ENCODE assay signal across 26 cellular contexts in the genomic region with DNA sequence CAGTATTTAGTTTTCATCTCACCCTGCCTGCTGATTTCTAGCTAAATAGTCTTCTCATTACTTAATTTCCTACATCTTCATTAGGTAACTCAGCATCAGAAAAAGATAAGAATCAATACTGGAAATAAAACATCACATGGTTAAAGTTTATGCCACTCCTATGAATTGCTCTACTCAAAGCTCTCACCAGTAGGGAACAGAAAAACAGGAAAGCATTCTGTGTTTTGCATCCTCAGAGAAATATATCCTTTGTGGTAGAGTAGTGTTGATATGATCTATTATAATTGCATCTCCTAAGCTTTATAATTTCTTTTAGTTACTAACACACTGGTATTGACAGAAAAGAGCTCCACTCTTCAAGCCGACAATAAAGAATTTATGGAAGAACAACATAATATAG. TPM values are rescaled to one million over a fixed set of nuclear protein-coding genes. Genes with fewer than 3 reads are reported as not detected.
DNase-seq lines count a peak whose midpoint lies in the region; ATAC-seq, FAIRE-seq and TF ChIP-seq lines count a peak whose summit lies in the region.
"Had no signal": no experiment of that assay in that cellular context is flagged by ENCODE, and none has a peak within 500 bp of the region (broad histone marks: within the 10 kb centered on the region; RNA-seq: fewer than 3 reads in every experiment).

No MANE protein-coding gene starts in this region.

- H3K4me3 ChIP-seq in GM12878: no peak overlapping the region
- H3K4me3 ChIP-seq in endothelial cell of umbilical vein (replicated peaks in 1 of 3; ENCODE audit: insufficient read depth in 1 of 3, low read depth in 1 of 3, low read length in 3 of 3): no peak overlapping the region
- H3K4me3 ChIP-seq in gastrocnemius medialis: no peak overlapping the region
- H3K4me3 ChIP-seq: BLaER1 had no signal

- H3K27me3 ChIP-seq in GM12878 (replicated peaks in 1 of 2; ENCODE audit: control insufficient read depth in 2 of 2, insufficient read depth in 2 of 2, low read length in 1 of 2): no peaks in the 10 kb centered on the region
- no peaks in the 10 kb centered on the region for H3K27me3 ChIP-seq in endothelial cell of umbilical vein (ENCODE audit: control insufficient read depth in 2 of 2, insufficient read depth in 2 of 2, low read length in 2 of 2)
- H3K27me3 ChIP-seq in gastrocnemius medialis: no peaks in the 10 kb centered on the region
- H3K27me3 ChIP-seq: BE2C, BLaER1 had no signal

- no peaks in the 10 kb centered on the region for H3K9me1 ChIP-seq in endothelial cell of umbilical vein (replicated peaks; ENCODE audit: control insufficient read depth, extremely low read depth, insufficient read depth, low read length)

- TF ChIP-seq POLR2A in GM12878 (IDR thresholded peaks at IDR 0.05; ENCODE audit: low read depth, low read length) (no peak), endothelial cell of umbilical vein (IDR thresholded peaks at IDR 0.05; ENCODE audit: low read depth, low read length) (no peak), gastrocnemius medialis (IDR thresholded peaks at IDR 0.05) (no peak)

- BruUV-seq in GM12878 (replicated peaks; lab: Mats Ljungman, UMichigan) (no TSS peak), endothelial cell of umbilical vein (replicated peaks; lab: Mats Ljungman, UMichigan) (no TSS peak)

- no peaks in the 10 kb centered on the region; the same call in 1 of the 2 replicates for H3K4me1 ChIP-seq in GM12878 (ENCODE audit: control insufficient read depth, insufficient read depth, low read length)
- no peaks in the 10 kb centered on the region for H3K4me1 ChIP-seq in endothelial cell of umbilical vein (ENCODE audit: control insufficient read depth, extremely low read depth, insufficient read depth, low read length)
- no peaks in the 10 kb centered on the region for H3K4me1 ChIP-seq in gastrocnemius medialis
- H3K4me1 ChIP-seq: BLaER1 had no signal

- dilution Hi-C loops in endothelial cell of umbilical vein (cut with MboI; ENCODE audit: extremely low pct_ligation_motif_present, low sequenced_read_pairs): no loop called here

- POLR2A ChIA-PET in GM12878 (lab: Charles Lee) (interaction anchor here (0.9 to 4.5 kb wide), 6 partner anchors 9 to 124 kb away, joined by 3 to 36 read pairs (median 4); partner anchors contain the start of gene CPNE8), endothelial cell of umbilical vein (lab: Charles Lee) (no interaction called here)

- TF ChIP-seq EP300 in GM12878 (IDR thresholded peaks at IDR 0.05; ENCODE audit: borderline replicate concordance in 1 of 2, control insufficient read depth in 1 of 2, low read depth in 2 of 2, low read length in 2 of 2): no peak

- peak; percentile 20 for DNase-seq in SK-MEL-5 (ENCODE audit: low read depth, low spot score)
- DNase-seq in GM12878 (ENCODE audit: low read depth, low spot score): no peak
- peak; percentile 57 for DNase-seq in endothelial cell of umbilical vein (ENCODE audit: low read depth, low spot score)
- DNase-seq in gastrocnemius medialis: no peak
- no peak for DNase-seq in mesenteric fat pad (ENCODE audit: low spot score)
- no peak for DNase-seq in NCI-H226
- no peak for DNase-seq in HuH-7.5 (ENCODE audit: low spot score)
- no peak for DNase-seq in GM19238 (ENCODE audit: insufficient read length, low spot score)
- DNase-seq: 8988T; ACHN; BE2C; C1 segment of cervical spinal cord; CD4-positive, alpha-beta memory T cell; CD4-positive, CD25-positive, alpha-beta regulatory T cell; CD8-positive, alpha-beta memory T cell; COR-L47; DMS 273 treated with DMSO at 0.1 percent for 48 hours; DMS153; DMS53; DMS79; DND-41; EL; GDM1 had no signal

- in situ Hi-C loops in SK-MEL-5 (cut with HindIII; ENCODE audit: low pct_unique_long_range_greater_than_20kb, low sequenced_read_pairs): no loop called here
- in situ Hi-C loops in GM12878 (cut with MboI): loop anchor here (25.0 kb wide), 3 partner anchors 108 to 717 kb away; partner anchors contain the start of genes ABCD2 and KIF21A
- in situ Hi-C loops in gastrocnemius medialis (cut with MboI; ENCODE audit: low sequenced_read_pairs in 4 of 4): no loop called here

- WGBS in GM12878 (ENCODE audit: insufficient coverage, insufficient replicate concordance, low lambda C conversion rate, missing lambda C conversion rate): 48% methylated on average over 1 of the region's 1 CpG

- RAD21 ChIA-PET in GM12878 (lab: Charles Lee; ENCODE audit: unreplicated experiment): interaction anchor here (0.6 to 13.3 kb wide), 16 partner anchors 10 to 723 kb away, joined by 3 to 170 read pairs (median 5); partner anchors contain the start of genes ALG10B and CPNE8

- H3K79me2 ChIP-seq in GM12878 (ENCODE audit: control insufficient read depth, insufficient read depth, low read length) (peaks cover 69% of the 10 kb centered on the region), endothelial cell of umbilical vein (ENCODE audit: control insufficient read depth, insufficient read depth, low read length) (peaks cover 11% of the 10 kb centered on the region)

- H2AFZ ChIP-seq in GM12878 (ENCODE audit: control insufficient read depth, low read depth, low read length) (no peak overlapping the region), endothelial cell of umbilical vein (ENCODE audit: low read depth, low read length) (no peak overlapping the region)

- 0 out of 2 replicates have a peak overlapping the region, but pooled peaks have one; percentile 5 for H3K4me2 ChIP-seq in GM12878 (ENCODE audit: control insufficient read depth, insufficient read depth)
- H3K4me2 ChIP-seq in endothelial cell of umbilical vein (ENCODE audit: insufficient read depth, low read length): no peak overlapping the region
- H3K4me2 ChIP-seq: BLaER1 had no signal

- ATAC-seq in GM12878 (no peak), gastrocnemius medialis (peak in 1 of 2 donors; percentile 50)

- TF ChIP-seq CTCF in GM12878 (IDR thresholded peaks at IDR 0.05 in 2 of 3, conservative IDR thresholded peaks at IDR 0.05 in 1 of 3; ENCODE audit: control insufficient read depth in 2 of 3, extremely low read depth in 1 of 3, insufficient read depth in 1 of 3, low read depth in 3 of 3, low read length in 3 of 3) (no peak), endothelial cell of umbilical vein (IDR thresholded peaks at IDR 0.05; ENCODE audit: extremely low read depth in 1 of 2, insufficient read depth in 1 of 2, low read depth in 1 of 2, low read length in 2 of 2) (no peak), gastrocnemius medialis (IDR thresholded peaks at IDR 0.05 in 4 of 5, conservative IDR thresholded peaks at IDR 0.05 in 1 of 5) (no peak)

- H3K36me3 ChIP-seq in GM12878 (ENCODE audit: control insufficient read depth in 2 of 2, insufficient read depth in 2 of 2, low read length in 1 of 2) (no peaks in the 10 kb centered on the region), endothelial cell of umbilical vein (ENCODE audit: control insufficient read depth in 2 of 2, extremely low read depth in 1 of 2, insufficient read depth in 2 of 2, low read length in 2 of 2) (no peaks in the 10 kb centered on the region), gastrocnemius medialis (no peaks in the 10 kb centered on the region)
- H3K36me3 ChIP-seq: BLaER1 had no signal

- H3K9ac ChIP-seq in GM12878 (ENCODE audit: control insufficient read depth, insufficient read depth, low read length): no peak overlapping the region
- H3K9ac ChIP-seq in endothelial cell of umbilical vein (replicated peaks; ENCODE audit: extremely low read depth, insufficient read depth, low read length): no peak overlapping the region
- H3K9ac ChIP-seq: BLaER1 had no signal

- CTCF ChIA-PET in GM12878 (lab: Yijun Ruan, JAX) (interaction anchor here (0.9 to 5.7 kb wide), 10 partner anchors 8 to 209 kb away, joined by 3 to 32 read pairs (median 4); partner anchors contain the start of gene CPNE8), endothelial cell of umbilical vein (lab: Charles Lee) (interaction anchor here (0.7 to 4.4 kb wide), 5 partner anchors 9 to 207 kb away, joined by 3 to 31 read pairs (median 4); partner anchors contain the start of gene CPNE8)

- H3K27ac ChIP-seq in GM12878 (ENCODE audit: control insufficient read depth, insufficient read depth) (no peak overlapping the region; the same call in 1 of the 2 replicates), endothelial cell of umbilical vein (ENCODE audit: insufficient read depth, low read depth, low read length) (no peak overlapping the region), gastrocnemius medialis (peak overlapping the region in 3 of 4 donors; percentile 23 to 43 (median 24))
- H3K27ac ChIP-seq: BLaER1 had no signal

- H4K20me1 ChIP-seq in GM12878 (ENCODE audit: control insufficient read depth, insufficient read depth): no peaks in the 10 kb centered on the region
- H4K20me1 ChIP-seq in endothelial cell of umbilical vein (replicated peaks; ENCODE audit: control insufficient read depth, extremely low read depth, insufficient read depth, low read length): no peaks in the 10 kb centered on the region
- H4K20me1 ChIP-seq: BLaER1 had no signal

- intact Hi-C loops in GM12878 (cut with micrococcal nuclease; ENCODE audit: unreplicated experiment) (no loop called here), endothelial cell of umbilical vein (cut with micrococcal nuclease) (no loop called here), gastrocnemius medialis (cut with DNase I; ENCODE audit: low total_unique reads) (no loop called here)

- FAIRE-seq in GM12878 (lab: Jason Lieb, UNC) (no peak), endothelial cell of umbilical vein (lab: Jason Lieb, UNC) (no peak)
- FAIRE-seq: A204.1, GM12891 had no signal

- no peaks in the 10 kb centered on the region for H3K9me3 ChIP-seq in GM12878 (replicated peaks; ENCODE audit: control insufficient read depth, insufficient read depth, low read length)
- H3K9me3 ChIP-seq in endothelial cell of umbilical vein (replicated peaks; ENCODE audit: control insufficient read depth, insufficient read depth, low read length): no peaks in the 10 kb centered on the region
- H3K9me3 ChIP-seq in gastrocnemius medialis: no peaks in the 10 kb centered on the region
- H3K9me3 ChIP-seq: BE2C, BLaER1 had no signal

- SMC1A ChIA-PET in GM12878 (lab: Charles Lee; ENCODE audit: uncharacterized antibody, unreplicated experiment): interaction anchor here (0.6 to 4.7 kb wide), 21 partner anchors 8 to 569 kb away, joined by 3 to 66 read pairs (median 5); partner anchors contain the start of gene CPNE8

- TF ChIP-seq RAD21 in GM12878 (IDR thresholded peaks at IDR 0.05; ENCODE audit: insufficient read depth, low read depth, low read length): no peak

RNA-seq across cellular contexts. Expression of gene CPNE8, which starts 9.9 kb away (rescaled TPM):
- 41.7 and 42.3 TPM in 2 replicates for total RNA-seq in SK-MEL-5 (2014; rRNA removed; shearing (Covaris generic))
- polyA plus RNA-seq in SK-MEL-5 (2015; cell fraction: cytosol; rRNA removed): 19.4 and 24.3 TPM in 2 replicates
- 67.3 and 72.7 TPM in 2 replicates for polyA plus RNA-seq in SK-MEL-5 (2015; cell fraction: nucleus; rRNA removed)
- 85.5 and 97.5 TPM in 2 replicates for total RNA-seq in GM12878 (2013; cell fraction: nucleolus; rRNA removed)
- total RNA-seq in GM12878 (2014; rRNA removed) (15.5 and 20.2 TPM in 2 replicates), GM12878 (2014; rRNA removed; fragmentation: Illumina TruSeq; extraction: Trizol) (21.5 and 22.1 TPM in 2 replicates), GM12878 (2021) (17.0 and 18.8 TPM in 2 replicates), endothelial cell of umbilical vein (12.5 and 13.7 TPM in 2 replicates), gastrocnemius medialis (1 to 10 TPM; 3.8 to 7.0 (median 4.6) TPM), mesenteric fat pad (34.0 TPM)
- 4.8 TPM for polyA plus RNA-seq in GM12878 (2011; ENCODE audit: low read depth)
- polyA plus RNA-seq in GM12878 (2011; rRNA removed) (38.4 and 54.0 TPM in 2 replicates), GM12878 (2014; fragmentation: Illumina TruSeq; extraction: Trizol) (15.3 and 20.8 TPM in 2 replicates), GM12878 (2014; fragmentation: Nextera tagmentation; extraction: Ambion mirVana) (10 to 100 TPM; 13.0 to 24.2 TPM), GM12878 (2014; rRNA removed) (9.9 and 11.3 TPM in 2 replicates), GM12878 (2016; fragmentation: Nextera tagmentation; extraction: Ambion mirVana) (10 to 100 TPM; 19.1 to 21.1 TPM), endothelial cell of umbilical vein (3.2 and 4.4 TPM in 2 replicates)
- 11.8 and 12.8 TPM in 2 replicates for polyA plus RNA-seq in GM12878 (2011; cell fraction: cytosol; rRNA removed)
- 46.7 and 48.9 TPM in 2 replicates for polyA plus RNA-seq in GM12878 (2011; cell fraction: nucleus; rRNA removed)
- 8.3 and 9.2 TPM in 2 replicates for polyA plus RNA-seq in GM12878 (2012)
- 29.6 and 35.5 TPM in 2 replicates for polyA minus RNA-seq in GM12878 (2011; rRNA and poly(A)+ RNA removed)
- polyA minus RNA-seq in GM12878 (2011; cell fraction: cytosol; rRNA and poly(A)+ RNA removed): 10.4 and 13.0 TPM in 2 replicates
- polyA minus RNA-seq in GM12878 (2011; cell fraction: nucleus; rRNA and poly(A)+ RNA removed): 55.9 and 96.4 TPM in 2 replicates
- polyA plus RNA-seq in endothelial cell of umbilical vein (2011; cell fraction: cytosol; rRNA removed): 2.8 and 3.0 TPM in 2 replicates
- 13.5 and 17.5 TPM in 2 replicates for polyA plus RNA-seq in endothelial cell of umbilical vein (2011; cell fraction: nucleus; rRNA removed)
- polyA plus RNA-seq in endothelial cell of umbilical vein (2012): 12.0 and 12.8 TPM in 2 replicates
- 5.4 and 11.9 TPM in 2 replicates for polyA minus RNA-seq in endothelial cell of umbilical vein
- 16.4 TPM for polyA minus RNA-seq in endothelial cell of umbilical vein (2011; cell fraction: cytosol; rRNA and poly(A)+ RNA removed)
- polyA minus RNA-seq in endothelial cell of umbilical vein (2011; cell fraction: nucleus; rRNA and poly(A)+ RNA removed): 22.8 and 33.2 TPM in 2 replicates

Comparison
In these comparisons a context has a peak if more than half of its experiments do, and no peak if none do; other contexts are left out.
1. DNase-seq: peak in SK-MEL-5 (single experiment) and endothelial cell of umbilical vein (single experiment); none in GM12878 (single experiment), gastrocnemius medialis (0 of 2), mesenteric fat pad (single experiment), NCI-H226 (single experiment), HuH-7.5 (single experiment) and GM19238 (single experiment).
2. H3K27ac ChIP-seq: peak in gastrocnemius medialis (3 of 4); none in GM12878 (single experiment) and endothelial cell of umbilical vein (single experiment).